In the genomic region with DNA sequence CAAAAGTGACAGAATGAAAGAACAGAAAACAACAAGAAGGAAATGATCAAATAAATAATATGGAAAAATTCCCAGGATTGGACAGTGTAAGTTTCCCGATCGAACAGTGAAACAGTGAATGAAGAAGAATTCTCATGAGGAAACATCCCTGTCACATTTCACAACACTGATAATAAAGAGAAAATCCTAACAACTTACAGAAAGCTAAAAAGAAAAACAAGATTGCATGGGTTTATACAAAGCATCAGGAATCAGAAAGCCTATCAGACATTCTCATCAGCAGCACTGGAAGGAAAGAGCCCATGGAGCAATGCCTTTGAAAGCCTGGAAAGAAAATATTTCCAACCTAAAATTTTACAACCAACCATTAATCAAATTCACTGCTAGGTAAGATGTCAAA, we compare ENCODE assay signal across 1 cellular context.
TF ChIP-seq lines count a peak whose summit lies in the region.

No MANE protein-coding gene starts in this region.

TF ChIP-seq in IMR-90, 13 proteins besides CTCF, POLR2A, EP300 and RAD21 (continued from another document):
- TF ChIP-seq FOS (IDR thresholded peaks at IDR 0.05; ENCODE audit: low read depth, low read length): no peak
- TF ChIP-seq, protein P1, sequence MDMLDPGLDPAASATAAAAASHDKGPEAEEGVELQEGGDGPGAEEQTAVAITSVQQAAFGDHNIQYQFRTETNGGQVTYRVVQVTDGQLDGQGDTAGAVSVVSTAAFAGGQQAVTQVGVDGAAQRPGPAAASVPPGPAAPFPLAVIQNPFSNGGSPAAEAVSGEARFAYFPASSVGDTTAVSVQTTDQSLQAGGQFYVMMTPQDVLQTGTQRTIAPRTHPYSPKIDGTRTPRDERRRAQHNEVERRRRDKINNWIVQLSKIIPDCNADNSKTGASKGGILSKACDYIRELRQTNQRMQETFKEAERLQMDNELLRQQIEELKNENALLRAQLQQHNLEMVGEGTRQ (IDR thresholded peaks at IDR 0.05; ENCODE audit: low read depth, low read length): no peak
- TF ChIP-seq, protein P2, sequence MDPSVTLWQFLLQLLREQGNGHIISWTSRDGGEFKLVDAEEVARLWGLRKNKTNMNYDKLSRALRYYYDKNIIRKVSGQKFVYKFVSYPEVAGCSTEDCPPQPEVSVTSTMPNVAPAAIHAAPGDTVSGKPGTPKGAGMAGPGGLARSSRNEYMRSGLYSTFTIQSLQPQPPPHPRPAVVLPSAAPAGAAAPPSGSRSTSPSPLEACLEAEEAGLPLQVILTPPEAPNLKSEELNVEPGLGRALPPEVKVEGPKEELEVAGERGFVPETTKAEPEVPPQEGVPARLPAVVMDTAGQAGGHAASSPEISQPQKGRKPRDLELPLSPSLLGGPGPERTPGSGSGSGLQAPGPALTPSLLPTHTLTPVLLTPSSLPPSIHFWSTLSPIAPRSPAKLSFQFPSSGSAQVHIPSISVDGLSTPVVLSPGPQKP (IDR thresholded peaks at IDR 0.05; ENCODE audit: borderline replicate concordance, low read depth, low read length): no peak
- no peak for TF ChIP-seq NFE2L2 (IDR thresholded peaks at IDR 0.05; ENCODE audit: low read depth, low read length)
- TF ChIP-seq SMC3 (IDR thresholded peaks at IDR 0.05; ENCODE audit: low read depth, low read length): no peak
- no peak for TF ChIP-seq MXI1 (IDR thresholded peaks at IDR 0.05; ENCODE audit: borderline replicate concordance, low read depth, low read length)
- no peak for TF ChIP-seq CHD1 (IDR thresholded peaks at IDR 0.05; ENCODE audit: low read depth, low read length)
